ENCODE assay signal across 20 cellular contexts in the genomic region with DNA sequence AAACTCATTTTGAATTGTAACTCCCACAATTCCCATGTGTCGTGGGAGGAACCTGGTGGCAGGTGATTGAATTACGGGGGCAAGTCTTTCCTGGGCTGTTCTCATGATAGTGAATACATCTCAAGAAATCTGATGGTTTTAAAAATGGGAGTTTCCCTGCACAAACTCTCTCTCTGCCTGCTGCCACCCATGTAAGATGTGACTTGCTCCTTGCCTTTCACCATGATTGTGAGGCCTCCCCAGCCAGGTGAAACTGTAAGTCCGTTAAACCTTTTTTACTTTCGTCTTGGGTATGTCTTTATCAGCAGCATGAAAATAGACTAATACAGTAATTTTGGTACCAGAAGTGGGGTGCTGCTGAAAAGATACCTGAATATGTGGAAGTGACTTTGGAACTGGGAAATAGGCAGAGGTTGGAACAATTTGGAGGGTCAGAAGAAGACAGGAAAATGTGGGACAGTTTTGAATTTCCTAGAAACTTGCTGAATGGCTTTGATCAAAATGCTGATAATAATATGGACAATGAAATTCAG. TPM values are rescaled to one million over a fixed set of nuclear protein-coding genes. Genes with fewer than 3 reads are reported as not detected.
DNase-seq lines count a peak whose midpoint lies in the region; ATAC-seq, FAIRE-seq and TF ChIP-seq lines count a peak whose summit lies in the region.
"Had no signal": no experiment of that assay in that cellular context is flagged by ENCODE, and none has a peak within 500 bp of the region (broad histone marks: within the 10 kb centered on the region; RNA-seq: fewer than 3 reads in every experiment).

No MANE protein-coding gene starts in this region.

- no peaks in the 10 kb centered on the region for H3K9me1 ChIP-seq in K562 (ENCODE audit: control insufficient read depth, insufficient read depth, low read length)

- no peaks in the 10 kb centered on the region for H3K79me2 ChIP-seq in KMS-11 (ENCODE audit: insufficient read depth, low read depth)
- no peaks in the 10 kb centered on the region for H3K79me2 ChIP-seq in K562 (ENCODE audit: control insufficient read depth, insufficient read depth, low read length)

- peaks cover 23% of the 10 kb centered on the region for H3K9me3 ChIP-seq in A549
- H3K9me3 ChIP-seq in CD8-positive, alpha-beta T cell (ENCODE audit: low read length), result peaks cover 7% of the 10 kb centered on the region
- H3K9me3 ChIP-seq in K562 (replicated peaks; ENCODE audit: control insufficient read depth, insufficient read depth, low read depth, low read length), result peaks cover 5% of the 10 kb centered on the region; the same call in 1 of the 2 replicates

- BruUV-seq in K562 (replicated peaks; lab: Mats Ljungman, UMichigan), result no TSS peak

- TF ChIP-seq POLR2A in A549 (IDR thresholded peaks at IDR 0.05; ENCODE audit: low read length) (no peak), K562 (conservative IDR thresholded peaks at IDR 0.05) (no peak)

- no peak overlapping the region for H3K27ac ChIP-seq in A549
- no peak overlapping the region for H3K27ac ChIP-seq in CD8-positive, alpha-beta T cell (ENCODE audit: low read depth, low read length)
- H3K27ac ChIP-seq in KMS-11, result no peak overlapping the region
- no peak overlapping the region for H3K27ac ChIP-seq in K562 (ENCODE audit: extremely low read depth, low read depth, low read length)
- H3K27ac ChIP-seq: BLaER1 treated with 17β-estradiol and CSF1 and Interleukin-3, amounts not matched to agents 10 nM and 100 nM; SJCRH30 had no signal

- no peak for FAIRE-seq in A549 (lab: Jason Lieb, UNC)
- FAIRE-seq in K562 (lab: Jason Lieb, UNC), result no peak
- FAIRE-seq: GM12892, GM18507, H1 had no signal

- intact Hi-C loops in CD8-positive, alpha-beta T cell (cut with DNase I, micrococcal nuclease), result no loop called here
- intact Hi-C loops in K562 (cut with micrococcal nuclease), result no loop called here

- H3K4me1 ChIP-seq in A549 (no peaks in the 10 kb centered on the region), KMS-11 (ENCODE audit: low read depth, poor library complexity, severe bottlenecking) (peaks cover 14% of the 10 kb centered on the region), K562 (replicated peaks in 1 of 2; ENCODE audit: control insufficient read depth in 2 of 2, insufficient read depth in 2 of 2, low read length in 2 of 2) (peaks cover 3 to 8% of the 10 kb centered on the region in 2 experiments; a peak in 2 of 5 replicates)
- peaks cover 16% of the 10 kb centered on the region for H3K4me1 ChIP-seq in CD8-positive, alpha-beta T cell (ENCODE audit: insufficient read depth, low read length)
- H3K4me1 ChIP-seq: SJCRH30 had no signal

- H3K27ac Mint-ChIP-seq in CD8-positive, alpha-beta T cell, result peak overlapping the region; percentile 42
- H3K27ac Mint-ChIP-seq: T-helper 1 cell treated with Interleukin-12 subunit alpha and Interleukin-12 subunit beta and Interleukin-4 antibody, amounts not matched to agents 30 μg/mL and 1 μg/mL, for 36 hours had no signal

- POLR2A ChIA-PET in A549 (lab: Yijun Ruan, JAX), result no interaction called here
- POLR2A ChIA-PET in CD8-positive, alpha-beta T cell (lab: Charles Lee), result interaction anchor here (1.6 kb wide), 1 partner anchor 18 kb away, joined by 5 read pairs; no protein-coding TSS in a partner anchor
- POLR2A ChIA-PET in K562 (lab: Yijun Ruan, JAX), result no interaction called here

- H3K27me3 Mint-ChIP-seq in CD8-positive, alpha-beta T cell (ENCODE audit: low read depth), result no peaks in the 10 kb centered on the region

- ATAC-seq in A549, result no peak
- no peak for ATAC-seq in CD8-positive, alpha-beta T cell
- no peak for ATAC-seq in K562
- ATAC-seq in HG02571 (IDR thresholded peaks at IDR 0.05; ENCODE audit: unreplicated experiment), result no peak
- ATAC-seq in GM21529 (IDR thresholded peaks at IDR 0.05; ENCODE audit: unreplicated experiment), result no peak

- H3K27me3 ChIP-seq in CD8-positive, alpha-beta T cell (ENCODE audit: insufficient read depth, low read length), result no peaks in the 10 kb centered on the region
- no peaks in the 10 kb centered on the region for H3K27me3 ChIP-seq in KMS-11 (ENCODE audit: insufficient read depth, low read depth)
- no peaks in the 10 kb centered on the region for H3K27me3 ChIP-seq in K562 (ENCODE audit: control insufficient read depth in 2 of 2, insufficient read depth in 2 of 2, low read length in 2 of 2)
- H3K27me3 ChIP-seq in H7 (ENCODE audit: control insufficient read depth, insufficient read depth, low read length), result no peaks in the 10 kb centered on the region
- H3K27me3 ChIP-seq: BLaER1 treated with 17β-estradiol and CSF1 and Interleukin-3, amounts not matched to agents 10 nM and 100 nM; SJCRH30 had no signal

- H3K4me1 Mint-ChIP-seq in CD8-positive, alpha-beta T cell (ENCODE audit: low read depth), result peaks cover 38% of the 10 kb centered on the region

- in situ Hi-C loops in K562 (cut with MboI), result no loop called here

- H4K20me1 ChIP-seq in KMS-11 (ENCODE audit: insufficient read depth), result no peaks in the 10 kb centered on the region
- H4K20me1 ChIP-seq in K562 (replicated peaks; ENCODE audit: control insufficient read depth, insufficient read depth, low read length), result no peaks in the 10 kb centered on the region
- H4K20me1 ChIP-seq: BLaER1 treated with 17β-estradiol and CSF1 and Interleukin-3, amounts not matched to agents 10 nM and 100 nM had no signal

- no peak overlapping the region for H3K4me3 ChIP-seq in A549
- no peak overlapping the region for H3K4me3 ChIP-seq in CD8-positive, alpha-beta T cell (ENCODE audit: low read depth, low read length)
- H3K4me3 ChIP-seq in KMS-11 (IDR thresholded peaks at IDR 0.05; ENCODE audit: insufficient read depth, low read depth, low read length), result no peak overlapping the region
- no peak overlapping the region for H3K4me3 ChIP-seq in K562
- no peak overlapping the region for H3K4me3 ChIP-seq in H7 (ENCODE audit: insufficient read depth, low read depth, low read length)
- H3K4me3 ChIP-seq: SJCRH30 had no signal

- no peak overlapping the region for H3K4me2 ChIP-seq in A549
- no peak overlapping the region for H3K4me2 ChIP-seq in KMS-11
- H3K4me2 ChIP-seq in K562 (ENCODE audit: insufficient read depth, low read length), result no peak overlapping the region
- H3K4me2 ChIP-seq: BLaER1 treated with 17β-estradiol and CSF1 and Interleukin-3, amounts not matched to agents 10 nM and 100 nM had no signal

- no peak for TF ChIP-seq EP300 in A549 (IDR thresholded peaks at IDR 0.05)
- no peak for TF ChIP-seq EP300 in K562 (IDR thresholded peaks at IDR 0.05; ENCODE audit: low read length)

- DNase-seq in A549 (ENCODE audit: low read depth in 1 of 2, low spot score in 1 of 2) (no peak), K562 (ENCODE audit: extremely low read depth in 1 of 4, low spot score in 3 of 4) (no peak), NOMO-1 (lab: John Stamatoyannopoulos, UW; ENCODE audit: unreplicated experiment in 2 of 2) (no peak), H7 (no peak)
- DNase-seq in CD8-positive, alpha-beta T cell, result no peak
- DNase-seq: DMS153, NCI-H1105 treated with DMSO at 0.1 percent for 48 hours, NCI-H1694 treated with DMSO at 0.1 percent for 48 hours, NCI-H2107, NCI-H226, NCI-H524 treated with DMSO at 0.1 percent for 48 hours, SJCRH30 had no signal

- H3K4me3 Mint-ChIP-seq in CD8-positive, alpha-beta T cell, result no peak overlapping the region
- H3K4me3 Mint-ChIP-seq: T-helper 1 cell treated with Interleukin-12 subunit alpha and Interleukin-12 subunit beta and Interleukin-4 antibody, amounts not matched to agents 30 μg/mL and 1 μg/mL, for 36 hours had no signal

- H3K9ac ChIP-seq in KMS-11 (no peak overlapping the region), K562 (ENCODE audit: insufficient read depth in 1 of 2, low read depth in 2 of 2, low read length in 2 of 2) (no peak overlapping the region)
- H3K9ac ChIP-seq: BLaER1 treated with 17β-estradiol and CSF1 and Interleukin-3, amounts not matched to agents 10 nM and 100 nM had no signal

- peaks cover 31% of the 10 kb centered on the region for H3K36me3 Mint-ChIP-seq in CD8-positive, alpha-beta T cell

- WGBS in A549 (ENCODE audit: missing lambda C conversion rate), result 95% methylated on average over 4 of the region's 4 CpGs
- WGBS in K562 (ENCODE audit: insufficient coverage, low coverage, missing lambda C conversion rate), result 66% methylated on average over 4 of the region's 4 CpGs

- peaks cover 16% of the 10 kb centered on the region for H3K9me3 Mint-ChIP-seq in CD8-positive, alpha-beta T cell

- no peaks in the 10 kb centered on the region for H3K36me3 ChIP-seq in CD8-positive, alpha-beta T cell (ENCODE audit: insufficient read depth, low read length)
- H3K36me3 ChIP-seq in KMS-11 (ENCODE audit: insufficient read depth) (no peaks in the 10 kb centered on the region), K562 (ENCODE audit: control insufficient read depth, insufficient read depth, low read length) (peaks cover 25% of the 10 kb centered on the region; the same call in 2 of the 3 replicates), H7 (replicated peaks; ENCODE audit: control insufficient read depth, insufficient read depth, low read length) (peaks cover 2% of the 10 kb centered on the region)

- H2AFZ ChIP-seq in KMS-11 (ENCODE audit: low read depth) (no peak overlapping the region), K562 (ENCODE audit: low read depth, low read length) (no peak overlapping the region)

- TF ChIP-seq RAD21 in A549 (conservative IDR thresholded peaks at IDR 0.05 in 1 of 2, IDR thresholded peaks at IDR 0.05 in 1 of 2), result no peak
- no peak for TF ChIP-seq RAD21 in K562 (CRISPR knock-in tag; conservative IDR thresholded peaks at IDR 0.05 in 1 of 2, IDR thresholded peaks at IDR 0.05 in 1 of 2)

- TF ChIP-seq CTCF in A549 (IDR thresholded peaks at IDR 0.05) (no peak), KMS-11 (conservative IDR thresholded peaks at IDR 0.05; ENCODE audit: low read depth, low read length) (0 out of 2 replicates have a peak, but pooled peaks have one; percentile 18), K562 (IDR thresholded peaks at IDR 0.05 in 2 of 3, conservative IDR thresholded peaks at IDR 0.05 in 1 of 3; ENCODE audit: insufficient read depth in 2 of 3, low read depth in 1 of 3, low read length in 3 of 3) (no peak)
- no peak for TF ChIP-seq CTCF in CD8-positive, alpha-beta T cell (IDR thresholded peaks at IDR 0.05)

- CTCF ChIA-PET in A549 (lab: Yijun Ruan, JAX), result no interaction called here
- CTCF ChIA-PET in CD8-positive, alpha-beta T cell (lab: Charles Lee), result no interaction called here
- CTCF ChIA-PET in K562 (lab: Yijun Ruan, JAX; ENCODE audit: low intra/inter-chr PET ratio), result no interaction called here

RNA-seq across cellular contexts. Expression of gene SAMHD1, which starts 41.4 kb away (rescaled TPM):
- polyA plus RNA-seq in A549 (2011; rRNA removed) (9.8 and 10.0 TPM in 2 replicates), A549 (2017; fragmentation: RNase III; extraction: RNeasy Plus Mini Kit Qiagen cat#74134 plus additional on column Dnase treatment) (11.1 to 13.0 TPM (median 11.7 TPM) in 3 replicates), K562 (2011; rRNA removed) (9.8 and 17.6 TPM in 2 replicates), K562 (2014; fragmentation: Illumina TruSeq; extraction: Trizol) (16.1 and 18.9 TPM in 2 replicates), K562 (2014; fragmentation: Nextera tagmentation; extraction: Ambion mirVana) (10 to 100 TPM in 1 of 2 experiments, 1 to 10 TPM in 1; 6.8 to 14.8 TPM), K562 (2014; rRNA removed) (9.2 and 10.0 TPM in 2 replicates)
- 3.3 and 4.0 TPM in 2 replicates for polyA plus RNA-seq in A549 (2012; cell fraction: cytosol; rRNA removed)
- 2.8 and 3.6 TPM in 2 replicates for polyA plus RNA-seq in A549 (2012; cell fraction: nucleus; rRNA removed)
- polyA minus RNA-seq in A549 (2011; rRNA and poly(A)+ RNA removed), result 8.7 and 9.7 TPM in 2 replicates
- 10 to 100 TPM; 74.6 to 78.2 TPM for total RNA-seq in CD8-positive, alpha-beta T cell
- total RNA-seq in K562 (2011; cell fraction: chromatin; rRNA removed; ENCODE audit: low replicate concordance), result 30.3 and 41.4 TPM in 2 replicates
- 13.7 and 15.3 TPM in 2 replicates for total RNA-seq in K562 (2011; cell fraction: nucleolus; rRNA removed)
- 20.1 and 33.5 TPM in 2 replicates for total RNA-seq in K562 (2011; cell fraction: nucleoplasm; rRNA removed)
- total RNA-seq in K562 (2014; rRNA removed) (12.6 and 13.9 TPM in 2 replicates), K562 (2014; rRNA removed; fragmentation: Illumina TruSeq; extraction: Trizol) (19.4 and 20.4 TPM in 2 replicates), K562 (2015; rRNA removed; fragmentation: Illumina TruSeq; extraction: Trizol) (14.8 and 17.4 TPM in 2 replicates), K562 (2021) (14.7 and 18.2 TPM in 2 replicates)
- polyA plus RNA-seq in K562 (2011; cell fraction: cytosol; rRNA removed), result 5.4 and 6.3 TPM in 2 replicates
- 3.5 and 8.0 TPM in 2 replicates for polyA plus RNA-seq in K562 (2011; cell fraction: nucleus; rRNA removed)
- polyA plus RNA-seq in K562 (2012), result 12.3 and 12.9 TPM in 2 replicates
- 14.1 and 22.8 TPM in 2 replicates for polyA minus RNA-seq in K562 (2011; rRNA and poly(A)+ RNA removed)
- polyA minus RNA-seq in K562 (2011; cell fraction: cytosol; rRNA and poly(A)+ RNA removed), result 8.0 and 10.1 TPM in 2 replicates
- polyA minus RNA-seq in K562 (2011; cell fraction: nucleus; rRNA and poly(A)+ RNA removed), result 5.3 and 9.6 TPM in 2 replicates
- 10.2 and 12.3 TPM in 2 replicates for total RNA-seq in H7 (2014; rRNA removed; shearing (Covaris generic))

Comparison
In these comparisons a context has a peak if more than half of its experiments do, and no peak if none do; other contexts are left out.
1. Of the 35 proteins assayed by ChIP-seq in both K562 and A549: peak only in K562: none; only in A549: KDM1A; in both: none; in neither: 34.